Comparison of ENCODE assay signal across 27 cellular contexts in the genomic region with DNA sequence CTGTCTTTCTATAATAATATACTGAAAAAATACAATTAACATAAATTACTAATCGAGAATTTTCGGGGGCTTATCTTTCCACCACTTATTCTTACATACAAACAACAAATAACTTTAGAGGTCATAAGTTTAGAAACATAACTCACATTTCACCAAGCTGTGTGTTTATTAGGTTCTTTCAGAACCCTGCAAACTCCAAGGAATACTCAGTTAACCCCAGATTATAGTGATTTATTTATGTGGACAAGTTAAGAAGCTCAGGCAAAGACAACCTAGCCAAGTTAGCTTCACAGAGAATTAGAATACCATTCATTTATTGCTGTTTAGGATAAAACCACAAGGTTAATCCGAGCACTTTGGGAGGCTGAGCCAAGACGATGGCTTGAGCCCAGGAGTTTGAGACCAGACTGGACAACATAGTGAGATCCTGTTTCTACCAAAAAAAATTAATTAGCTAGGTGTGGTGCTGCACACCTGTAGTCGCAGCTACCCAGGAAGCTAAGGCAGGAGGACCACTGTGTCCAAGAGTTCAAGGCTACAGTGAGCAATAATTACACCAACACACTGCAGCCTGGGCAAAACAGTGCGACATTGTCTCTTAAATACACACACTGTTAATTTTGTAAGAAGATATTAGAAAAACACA. TPM values are rescaled to one million over a fixed set of nuclear protein-coding genes. Genes with fewer than 3 reads are reported as not detected.
DNase-seq lines count a peak whose midpoint lies in the region; ATAC-seq and TF ChIP-seq lines count a peak whose summit lies in the region.
"Had no signal": no experiment of that assay in that cellular context is flagged by ENCODE, and none has a peak within 500 bp of the region (broad histone marks: within the 10 kb centered on the region; RNA-seq: fewer than 3 reads in every experiment).

No MANE protein-coding gene starts in this region.

- no peak for TF ChIP-seq POLR2A in testis (IDR thresholded peaks at IDR 0.05)

- peaks cover 45% of the 10 kb centered on the region for H3K4me1 Mint-ChIP-seq in activated T-cell treated with anti-CD3 and anti-CD28 coated beads, Interleukin-2, amount 50 U/mL, for 72 hours (ENCODE audit: low read depth)
- H3K4me1 Mint-ChIP-seq in HFFc6 (ENCODE audit: low read depth), result peaks cover 47% of the 10 kb centered on the region
- peaks cover 50% of the 10 kb centered on the region for H3K4me1 Mint-ChIP-seq in central memory CD8-positive, alpha-beta T cell

- no peak overlapping the region for H3K4me3 Mint-ChIP-seq in activated T-cell treated with anti-CD3 and anti-CD28 coated beads, Interleukin-2, amount 50 U/mL, for 72 hours
- no peak overlapping the region; the same call in 1 of the 2 replicates for H3K4me3 Mint-ChIP-seq in HFFc6
- H3K4me3 Mint-ChIP-seq in central memory CD8-positive, alpha-beta T cell, result no peak overlapping the region
- H3K4me3 Mint-ChIP-seq: activated CD4-positive, alpha-beta T cell treated with anti-CD3 and anti-CD28 coated beads, Interleukin-2, amount 10 ng/mL, durations not matched to agents 24 days and 14 days; activated naive CD4-positive, alpha-beta T cell treated with anti-CD3 and anti-CD28 coated beads for 36 hours; memory B cell; naive thymus-derived CD4-positive, alpha-beta T cell had no signal

- peak overlapping the region; percentile 16 for H3K27ac Mint-ChIP-seq in activated T-cell treated with anti-CD3 and anti-CD28 coated beads, Interleukin-2, amount 50 U/mL, for 72 hours
- H3K27ac Mint-ChIP-seq in HFFc6, result peak overlapping the region; percentile 12; the same call in 1 of the 2 replicates
- peak overlapping the region; percentile 58 for H3K27ac Mint-ChIP-seq in central memory CD8-positive, alpha-beta T cell (ENCODE audit: low read depth)
- H3K27ac Mint-ChIP-seq: activated naive CD4-positive, alpha-beta T cell treated with anti-CD3 and anti-CD28 coated beads for 36 hours had no signal

- peaks cover 43% of the 10 kb centered on the region for H3K4me1 ChIP-seq in psoas muscle
- H3K4me1 ChIP-seq in testis, result peaks cover 19% of the 10 kb centered on the region
- H3K4me1 ChIP-seq: BLaER1 had no signal

- H3K27me3 ChIP-seq in psoas muscle (ENCODE audit: insufficient read depth in 3 of 3, low read length in 2 of 3) (no peaks in the 10 kb centered on the region), testis (no peaks in the 10 kb centered on the region)
- H3K27me3 ChIP-seq: BLaER1, stomach, upper lobe of right lung had no signal

- no peaks in the 10 kb centered on the region for H3K9me3 Mint-ChIP-seq in activated T-cell treated with anti-CD3 and anti-CD28 coated beads, Interleukin-2, amount 50 U/mL, for 72 hours
- H3K9me3 Mint-ChIP-seq in HFFc6, result no peaks in the 10 kb centered on the region
- no peaks in the 10 kb centered on the region for H3K9me3 Mint-ChIP-seq in central memory CD8-positive, alpha-beta T cell
- H3K9me3 Mint-ChIP-seq: activated CD4-positive, alpha-beta T cell treated with anti-CD3 and anti-CD28 coated beads, Interleukin-2, amount 10 ng/mL, durations not matched to agents 24 days and 14 days; activated naive CD4-positive, alpha-beta T cell treated with anti-CD3 and anti-CD28 coated beads for 36 hours; memory B cell; naive thymus-derived CD4-positive, alpha-beta T cell had no signal

- peaks cover 0 to 6% of the 10 kb centered on the region in 2 donors for H3K36me3 ChIP-seq in psoas muscle (ENCODE audit: insufficient read depth in 1 of 2, low read depth in 1 of 2)
- no peaks in the 10 kb centered on the region for H3K36me3 ChIP-seq in testis (ENCODE audit: low read depth, missing control alignments)

- no peak overlapping the region for H3K4me3 ChIP-seq in psoas muscle
- no peak overlapping the region for H3K4me3 ChIP-seq in testis
- H3K4me3 ChIP-seq: A549, BLaER1, skin epidermis, stomach, upper lobe of right lung had no signal

- peaks cover 0 to 29% of the 10 kb centered on the region in 2 donors for H3K36me3 Mint-ChIP-seq in activated T-cell treated with anti-CD3 and anti-CD28 coated beads, Interleukin-2, amount 50 U/mL, for 72 hours (ENCODE audit: insufficient read depth in 2 of 2)
- peaks cover 23% of the 10 kb centered on the region for H3K36me3 Mint-ChIP-seq in HFFc6 (ENCODE audit: low read depth)
- peaks cover 21% of the 10 kb centered on the region for H3K36me3 Mint-ChIP-seq in central memory CD8-positive, alpha-beta T cell (ENCODE audit: insufficient read depth)

- TF ChIP-seq CTCF in HFFc6 (IDR thresholded peaks at IDR 0.05) (no peak), psoas muscle (IDR thresholded peaks at IDR 0.05) (no peak), testis (IDR thresholded peaks at IDR 0.05) (no peak)

- ATAC-seq in activated T-cell treated with anti-CD3 and anti-CD28 coated beads, Interleukin-2, amount 50 U/mL, for 72 hours (replicated peaks in 1 of 2), result no peak
- ATAC-seq in central memory CD8-positive, alpha-beta T cell (replicated peaks; ENCODE audit: extremely low read depth, poor library complexity, severe bottlenecking), result no peak
- ATAC-seq in psoas muscle, result peak in 2 of 4 donors; percentile 7 to 18
- ATAC-seq: A549; HCT116; naive thymus-derived CD4-positive, alpha-beta T cell; upper lobe of right lung had no signal

- no peaks in the 10 kb centered on the region for H3K27me3 Mint-ChIP-seq in activated T-cell treated with anti-CD3 and anti-CD28 coated beads, Interleukin-2, amount 50 U/mL, for 72 hours (ENCODE audit: low read depth)
- no peaks in the 10 kb centered on the region for H3K27me3 Mint-ChIP-seq in HFFc6 (ENCODE audit: insufficient read depth)
- H3K27me3 Mint-ChIP-seq in central memory CD8-positive, alpha-beta T cell, result no peaks in the 10 kb centered on the region
- H3K27me3 Mint-ChIP-seq: activated CD4-positive, alpha-beta T cell treated with anti-CD3 and anti-CD28 coated beads, Interleukin-2, amount 10 ng/mL, durations not matched to agents 24 days and 14 days; memory B cell; naive thymus-derived CD4-positive, alpha-beta T cell had no signal

- intact Hi-C loops in psoas muscle (cut with DNase I), result no loop called here
- intact Hi-C loops in testis (cut with DNase I; ENCODE audit: low total_unique reads), result no loop called here

- 85 to 93% (median 86%) methylated on average over 6 of the region's 6 CpGs for WGBS in psoas muscle, 3 donors
- 64 to 65% methylated on average over 6 of the region's 6 CpGs for WGBS in testis, 2 donors

- H3K9me3 ChIP-seq in psoas muscle (no peaks in the 10 kb centered on the region), testis (no peaks in the 10 kb centered on the region)
- H3K9me3 ChIP-seq: A549, stomach, upper lobe of right lung had no signal

- DNase-seq in activated T-cell treated with anti-CD3 and anti-CD28 coated beads, Interleukin-2, amount 50 U/mL, for 72 hours, result no peak
- no peak for DNase-seq in activated T-cell treated with anti-CD3 and anti-CD28 coated beads for 4 hours
- no peak for DNase-seq in HFFc6
- no peak for DNase-seq in central memory CD8-positive, alpha-beta T cell (ENCODE audit: low spot score in 2 of 2)
- no peak for DNase-seq in psoas muscle
- DNase-seq in iPS-NIHi7 (ENCODE audit: extremely low spot score), result no peak
- no peak for DNase-seq in testis
- no peak for DNase-seq in Ammon's horn (ENCODE audit: low spot score)
- DNase-seq: activated CD4-positive, alpha-beta T cell treated with anti-CD3 and anti-CD28 coated beads, Interleukin-2, amount 10 ng/mL, durations not matched to agents 24 days and 14 days; activated naive CD4-positive, alpha-beta T cell treated with anti-CD3 and anti-CD28 coated beads for 36 hours; DMS 273 treated with DMSO at 0.1 percent for 48 hours; GF-D8; kidney; naive thymus-derived CD4-positive, alpha-beta T cell; NCI-H1092 treated with DMSO at 0.1 percent for 48 hours; NCI-H2081 treated with DMSO at 0.1 percent for 48 hours; NCI-H510A treated with DMSO at 0.1 percent for 48 hours; stimulated activated CD4-positive, alpha-beta T cell treated with anti-CD3 and anti-CD28 coated beads, Interleukin-4, amount 100 ng/mL, for 1 hour; upper lobe of right lung had no signal

- H3K27ac ChIP-seq in psoas muscle, result peak overlapping the region; percentile 24
- H3K27ac ChIP-seq in testis, result peak overlapping the region in 1 of 2 donors; percentile 14
- H3K27ac ChIP-seq: A549, BLaER1, parathyroid adenoma, RWPE1, skin epidermis, upper lobe of right lung had no signal

RNA-seq across cellular contexts. Expression of a gene that starts 30.0 kb away (rescaled TPM):
- total RNA-seq in activated T-cell treated with anti-CD3 and anti-CD28 coated beads, Interleukin-2, amount 50 U/mL, for 72 hours, result 10 to 100 TPM; 72.3 to 73.2 TPM
- 10 to 100 TPM; 86.3 to 97.0 (median 93.8) TPM for total RNA-seq in HFFc6 (2021; fragmentation: NEBNext Ultra II Directional; extraction: Animal tissue kit (Norgen Biotek cat#: 25700))
- total RNA-seq in psoas muscle (10 to 100 TPM; 23.0 to 55.3 (median 35.0) TPM), testis (100 to 1,000 TPM in 1 of 2 donors, 10 to 100 TPM in 1; 88.7 to 102 TPM)
- polyA plus RNA-seq in psoas muscle (10 to 100 TPM; 25.4 to 36.8 (median 31.0) TPM), testis (ENCODE audit: insufficient read depth, low read depth, low replicate concordance) (54.2 TPM)
